In the genomic region with DNA sequence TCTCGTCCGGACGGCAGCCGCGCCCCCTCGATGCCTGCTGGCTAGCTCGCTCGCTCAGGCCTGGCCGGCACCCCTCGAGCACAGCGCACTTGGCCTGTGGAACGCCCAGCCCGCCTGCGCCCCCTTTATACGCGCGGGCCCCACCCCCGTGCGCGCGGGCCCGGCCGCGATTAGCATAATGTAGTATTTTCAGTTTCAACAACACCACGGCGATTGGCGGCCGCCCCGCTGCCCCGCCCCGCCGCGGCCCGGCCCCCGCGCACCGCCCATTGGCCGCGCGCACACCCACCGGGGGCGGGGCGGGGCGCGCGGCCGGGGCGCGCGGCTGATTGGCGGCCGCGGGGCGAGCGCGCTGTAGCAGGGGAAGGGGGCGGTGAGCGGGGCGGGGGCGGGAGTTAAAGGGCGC, we compare ENCODE assay signal across 8 cellular contexts. TPM values are rescaled to one million over a fixed set of nuclear protein-coding genes. Genes with fewer than 3 reads are reported as not detected.
DNase-seq lines count a peak whose midpoint lies in the region; ATAC-seq and TF ChIP-seq lines count a peak whose summit lies in the region.

CDKN1C (minus strand) TSS at position 100 of the 406 bp plus-strand sequence. CDS start 319 bp downstream, outside the sequence.

- no peak for TF ChIP-seq POLR2A in lower leg skin (IDR thresholded peaks at IDR 0.05)

- 0 to 1% methylated on average over 3 to 22 of the region's 61 CpGs for WGBS in lower leg skin, 2 donors

- TF ChIP-seq CTCF in lower leg skin (IDR thresholded peaks at IDR 0.05) = no peak

- H3K4me3 ChIP-seq in lower leg skin (ENCODE audit: low read depth, poor library complexity, severe bottlenecking) = peak within 1 kb of the TSS; percentile 59

- peak; percentile 65 for DNase-seq in SIG-M5 treated with dmso at 0.1 percent for 504 hours (lab: John Stamatoyannopoulos, UW; ENCODE audit: unreplicated experiment)
- no peak for DNase-seq in SIG-M5 (lab: John Stamatoyannopoulos, UW)
- peak; percentile 96 for DNase-seq in NCI-H2227 treated with DMSO at 0.1 percent for 48 hours (lab: John Stamatoyannopoulos, UW)
- DNase-seq in activated CD4-positive, alpha-beta T cell treated with anti-CD3 and anti-CD28 coated beads, Interleukin-2, amount 50 U/mL, for 48 hours = peak; percentile 72 to 73
- DNase-seq in dermis blood vessel endothelial cell = peak; percentile 81
- DNase-seq in lower leg skin (ENCODE audit: low spot score in 2 of 2) = peak; percentile 82 to 98
- DNase-seq in stimulated activated CD4-positive, alpha-beta T cell treated with anti-CD3 and anti-CD28 coated beads, Interleukin-4, amount 100 ng/mL, for 4 hours = peak; percentile 77 to 78

- peak; percentile 69 for ATAC-seq in HG03095 (IDR thresholded peaks at IDR 0.05; ENCODE audit: unreplicated experiment)

- intact Hi-C loops in lower leg skin (cut with DNase I; ENCODE audit: low total_unique reads) = no loop called here

RNA-seq across cellular contexts. Expression of gene CDKN1C, which starts in this region (rescaled TPM):
- total RNA-seq in dermis blood vessel endothelial cell = 37.2 and 53.8 TPM in 2 replicates
- total RNA-seq in lower leg skin = 10 to 100 TPM; 27.1 to 52.7 (median 31.4) TPM
